Comparison of ENCODE assay signal across 15 cellular contexts in the genomic region with DNA sequence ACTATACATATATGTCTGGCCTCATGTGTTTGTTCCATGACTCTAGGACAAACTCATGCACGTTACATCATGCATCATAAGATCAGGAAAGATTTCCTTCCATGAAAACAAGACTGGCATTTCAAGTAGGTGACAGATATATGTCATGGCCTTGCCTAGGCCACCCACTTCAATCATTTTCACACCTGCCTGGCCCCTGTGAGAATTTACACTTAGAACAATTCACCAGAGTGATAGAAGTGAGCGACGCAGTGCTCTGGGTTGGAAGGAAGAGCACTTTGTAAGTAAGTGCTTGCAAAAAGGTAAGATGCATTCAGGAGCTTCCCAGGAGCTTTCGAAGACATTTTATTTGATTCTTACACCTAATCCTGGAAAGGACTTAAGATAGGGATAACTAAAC. TPM values are rescaled to one million over a fixed set of nuclear protein-coding genes. Genes with fewer than 3 reads are reported as not detected.
"Had no signal": no experiment of that assay in that cellular context is flagged by ENCODE, and none has a peak within 500 bp of the region (broad histone marks: within the 10 kb centered on the region; RNA-seq: fewer than 3 reads in every experiment).

No MANE protein-coding gene starts in this region.

- H3K36me3 Mint-ChIP-seq: brain, neural progenitor cell had no signal

- H3K9me3 ChIP-seq: gastroesophageal sphincter, left lung, ovary, thoracic aorta had no signal

- H3K27me3 ChIP-seq: gastroesophageal sphincter, left lung, neural progenitor cell, ovary had no signal

- H3K27ac ChIP-seq: gastroesophageal sphincter, left lung, neural progenitor cell, thoracic aorta, WERI-Rb-1 had no signal

- H3K4me1 Mint-ChIP-seq: neural progenitor cell had no signal

- ATAC-seq: gastroesophageal sphincter, left lung had no signal

- DNase-seq: amniotic stem cell; cerebellar nuclear complex; left lung; ovary; stimulated activated CD4-positive, alpha-beta T cell treated with anti-CD3 and anti-CD28 coated beads, Interleukin-2, amount 100 ng/mL, for 48 hours; SW 1271; WERI-Rb-1 had no signal

- H3K9me3 Mint-ChIP-seq: dendritic cell treated with granulocyte-macrophage colony-stimulating factor and Interleukin-4, amounts not matched to agents 40 ng/mL and 50 ng/mL, for 4 days; neural progenitor cell; stimulated activated naive CD8-positive, alpha-beta T cell treated with anti-CD3 and anti-CD28 coated beads, Interleukin-15, amount 100 ng/mL, for 72 hours had no signal

- H3K27ac Mint-ChIP-seq: dendritic cell treated with granulocyte-macrophage colony-stimulating factor and Interleukin-4, amounts not matched to agents 40 ng/mL and 50 ng/mL, for 4 days; neural progenitor cell; stimulated activated naive CD8-positive, alpha-beta T cell treated with anti-CD3 and anti-CD28 coated beads, Interleukin-15, amount 100 ng/mL, for 72 hours had no signal

- H3K27me3 Mint-ChIP-seq: dendritic cell treated with granulocyte-macrophage colony-stimulating factor and Interleukin-4, amounts not matched to agents 40 ng/mL and 50 ng/mL, for 4 days had no signal

- H3K4me3 Mint-ChIP-seq: activated CD4-positive, alpha-beta T cell treated with anti-CD3 and anti-CD28 coated beads for 36 hours; brain; dendritic cell treated with granulocyte-macrophage colony-stimulating factor and Interleukin-4, amounts not matched to agents 40 ng/mL and 50 ng/mL, for 4 days; neural progenitor cell had no signal

- H3K36me3 ChIP-seq: gastroesophageal sphincter, left lung, neural progenitor cell, ovary, thoracic aorta, WERI-Rb-1 had no signal

- H3K4me2 ChIP-seq: neural progenitor cell had no signal

- H3K4me1 ChIP-seq: gastroesophageal sphincter, neural progenitor cell had no signal

- H3K9ac ChIP-seq: neural progenitor cell had no signal

- H3K4me3 ChIP-seq: gastroesophageal sphincter, left lung, neural progenitor cell, ovary, thoracic aorta had no signal

RNA-seq across cellular contexts. Expression of a gene that starts 39.5 kb away (rescaled TPM):
- polyA plus RNA-seq: keratinocyte had no signal
